In the genomic region with DNA sequence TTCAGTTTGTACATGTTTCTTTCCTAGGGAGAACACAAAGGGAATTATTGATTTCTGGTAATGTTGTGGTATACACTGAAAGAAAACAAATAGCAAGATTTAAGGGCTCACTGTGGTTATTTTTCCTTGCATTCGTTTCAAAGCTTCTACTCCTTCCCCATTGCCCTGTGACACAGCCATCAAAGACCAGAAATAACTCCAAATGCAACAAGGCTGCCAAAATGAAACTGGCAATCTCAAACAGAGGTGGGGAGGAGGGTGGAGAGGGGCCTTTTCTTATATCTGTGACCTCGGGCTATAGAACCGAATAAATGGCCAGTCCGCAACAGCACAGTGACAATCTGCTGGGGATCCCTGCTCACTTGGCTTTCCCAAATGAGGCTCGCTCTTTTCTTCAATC, we compare ENCODE assay signal across 17 cellular contexts. TPM values are rescaled to one million over a fixed set of nuclear protein-coding genes. Genes with fewer than 3 reads are reported as not detected.
DNase-seq lines count a peak whose midpoint lies in the region; ATAC-seq lines count a peak whose summit lies in the region.
"Had no signal": no experiment of that assay in that cellular context is flagged by ENCODE, and none has a peak within 500 bp of the region (broad histone marks: within the 10 kb centered on the region; RNA-seq: fewer than 3 reads in every experiment).

No MANE protein-coding gene starts in this region.

- no peaks in the 10 kb centered on the region for H3K36me3 ChIP-seq in effector memory CD4-positive, alpha-beta T cell (ENCODE audit: control insufficient read depth, insufficient read depth, low read length)

- H3K4me3 ChIP-seq in effector memory CD4-positive, alpha-beta T cell (ENCODE audit: insufficient read depth, low read depth, low read length, poor library complexity, severe bottlenecking) = no peak overlapping the region
- H3K4me3 ChIP-seq: cardiac muscle cell had no signal

- peak overlapping the region; percentile 96 for H3K27ac Mint-ChIP-seq in activated naive CD4-positive, alpha-beta T cell treated with anti-CD3 and anti-CD28 coated beads for 36 hours
- peak overlapping the region; percentile 96 for H3K27ac Mint-ChIP-seq in T-helper 17 cell
- H3K27ac Mint-ChIP-seq: endodermal cell had no signal

- H3K4me1 ChIP-seq in effector memory CD4-positive, alpha-beta T cell (ENCODE audit: control insufficient read depth, insufficient read depth, low read length, poor library complexity, severe bottlenecking) = peaks cover 37% of the 10 kb centered on the region

- no peaks in the 10 kb centered on the region for H3K27me3 Mint-ChIP-seq in activated naive CD4-positive, alpha-beta T cell treated with anti-CD3 and anti-CD28 coated beads for 36 hours (ENCODE audit: low read depth)
- no peaks in the 10 kb centered on the region for H3K27me3 Mint-ChIP-seq in T-helper 17 cell

- CTCF ChIA-PET in activated naive CD4-positive, alpha-beta T cell treated with anti-CD3 and anti-CD28 coated beads for 36 hours (lab: Charles Lee) = interaction anchor here (1.7 kb wide), 1 partner anchor 16 kb away, joined by 3 read pairs; no protein-coding TSS in a partner anchor

- intact Hi-C loops in activated naive CD4-positive, alpha-beta T cell treated with anti-CD3 and anti-CD28 coated beads for 36 hours (cut with micrococcal nuclease) = loop anchor here (2.0 kb wide), 1 partner anchor 57 kb away; no protein-coding TSS in a partner anchor

- no peaks in the 10 kb centered on the region for H3K9me3 Mint-ChIP-seq in activated naive CD4-positive, alpha-beta T cell treated with anti-CD3 and anti-CD28 coated beads for 36 hours
- H3K9me3 Mint-ChIP-seq: endodermal cell had no signal

- peaks cover 92% of the 10 kb centered on the region for H3K4me1 Mint-ChIP-seq in activated naive CD4-positive, alpha-beta T cell treated with anti-CD3 and anti-CD28 coated beads for 36 hours (ENCODE audit: low read depth)
- peaks cover 66% of the 10 kb centered on the region for H3K4me1 Mint-ChIP-seq in T-helper 17 cell

- no peaks in the 10 kb centered on the region for H3K9me3 ChIP-seq in T-helper 17 cell (ENCODE audit: control insufficient read depth, low read length, poor library complexity, severe bottlenecking)
- no peaks in the 10 kb centered on the region for H3K9me3 ChIP-seq in effector memory CD4-positive, alpha-beta T cell (ENCODE audit: control insufficient read depth, low read length)
- H3K9me3 ChIP-seq: Caco-2 had no signal

- no peak overlapping the region for H3K4me3 Mint-ChIP-seq in activated naive CD4-positive, alpha-beta T cell treated with anti-CD3 and anti-CD28 coated beads for 36 hours
- H3K4me3 Mint-ChIP-seq in T-helper 17 cell = no peak overlapping the region
- H3K4me3 Mint-ChIP-seq: endodermal cell had no signal

- H3K27ac ChIP-seq in effector memory CD4-positive, alpha-beta T cell (ENCODE audit: insufficient read depth, low read length, poor library complexity, severe bottlenecking) = peak overlapping the region; percentile 4
- H3K27ac ChIP-seq in substantia nigra (ENCODE audit: low read depth, low read length, poor library complexity, severe bottlenecking) = peak overlapping the region; percentile 60
- H3K27ac ChIP-seq: cardiac muscle cell had no signal

- no peaks in the 10 kb centered on the region for H3K27me3 ChIP-seq in effector memory CD4-positive, alpha-beta T cell (replicated peaks; ENCODE audit: control insufficient read depth, insufficient read depth, low read length, poor library complexity, severe bottlenecking)
- H3K27me3 ChIP-seq: cardiac muscle cell had no signal

- no peak for DNase-seq in activated naive CD4-positive, alpha-beta T cell treated with anti-CD3 and anti-CD28 coated beads for 36 hours
- no peak for DNase-seq in activated naive CD4-positive, alpha-beta T cell treated with Interleukin-2 at 50 U/mL for 16 hours
- no peak for DNase-seq in T-helper 17 cell
- DNase-seq in effector memory CD4-positive, alpha-beta T cell = no peak
- DNase-seq in substantia nigra (lab: John Stamatoyannopoulos, UW) = no peak
- DNase-seq in NCI-H187 treated with DMSO at 0.1 percent for 48 hours (lab: John Stamatoyannopoulos, UW) = no peak
- DNase-seq in A172 (ENCODE audit: low spot score) = no peak
- DNase-seq: activated CD8-positive, alpha-beta memory T cell treated with anti-CD3 and anti-CD28 coated beads for 24 hours; activated gamma-delta T cell treated with Interleukin-2 at 50 U/mL for 16 hours; Caco-2; endodermal cell; kidney glomerular epithelial cell; MV-4-11; NCI-H2029 treated with DMSO at 0.1 percent for 48 hours had no signal

- peaks cover 27% of the 10 kb centered on the region for H3K36me3 Mint-ChIP-seq in activated naive CD4-positive, alpha-beta T cell treated with anti-CD3 and anti-CD28 coated beads for 36 hours (ENCODE audit: low read depth)
- H3K36me3 Mint-ChIP-seq in T-helper 17 cell (ENCODE audit: low read depth) = peaks cover 8% of the 10 kb centered on the region

- no peak for ATAC-seq in T-helper 17 cell
- no peak for ATAC-seq in HG02852 (IDR thresholded peaks at IDR 0.05; ENCODE audit: unreplicated experiment)
- ATAC-seq: SK-N-SH treated with all-trans-retinoic acid at 6 μM for 48 hours had no signal

RNA-seq across cellular contexts. Expression of gene SPOCK2, which starts 17.3 kb away (rescaled TPM):
- total RNA-seq in activated naive CD4-positive, alpha-beta T cell treated with anti-CD3 and anti-CD28 coated beads for 36 hours = 100 to 1,000 TPM; 205 to 208 TPM
- total RNA-seq in T-helper 17 cell = 100 to 1,000 TPM; 603 to 772 TPM
- total RNA-seq in A172 (2014; rRNA removed; shearing (Covaris generic)) = 0.02 and 0.53 TPM in 2 replicates

Comparison
In these comparisons a context has a peak if more than half of its experiments do, and no peak if none do; other contexts are left out.
1. RNA of gene SPOCK2, which starts 17.3 kb away (total RNA-seq): 603 to 772 TPM in T-helper 17 cell and 205 to 208 TPM in activated naive CD4-positive, alpha-beta T cell treated with anti-CD3 and anti-CD28 coated beads for 36 hours; 0.02 to 0.53 TPM in A172; every median in the first group is over 100 times any median in the second.